1 cellular context compared by ENCODE assay signal in the genomic region with DNA sequence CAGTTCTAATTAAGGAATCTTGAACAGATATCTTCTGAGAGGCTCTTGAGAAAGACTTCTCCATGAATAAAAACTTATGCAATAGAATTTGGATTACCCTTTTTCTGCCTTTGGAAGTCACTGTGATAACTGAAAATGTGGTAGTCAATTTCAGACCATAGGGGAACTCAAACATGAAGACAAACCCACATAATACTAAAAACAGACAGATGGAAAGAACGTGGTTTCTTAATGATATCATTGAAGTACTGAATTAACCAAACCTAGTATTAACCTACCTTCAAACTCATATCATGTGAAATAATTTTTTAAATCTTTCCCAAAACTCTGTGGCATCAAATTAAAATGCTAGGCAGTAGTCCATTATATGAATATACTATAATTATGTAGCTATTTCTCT.
A peak's percentile ranks its signal among the peaks of the same experiment; 100 is the strongest.
TF ChIP-seq lines count a peak whose summit lies in the region.

No MANE protein-coding gene starts in this region.

TF ChIP-seq in GM12878, 131 proteins besides CTCF, POLR2A, EP300 and RAD21 (continued from another document):
- TF ChIP-seq, protein P1, sequence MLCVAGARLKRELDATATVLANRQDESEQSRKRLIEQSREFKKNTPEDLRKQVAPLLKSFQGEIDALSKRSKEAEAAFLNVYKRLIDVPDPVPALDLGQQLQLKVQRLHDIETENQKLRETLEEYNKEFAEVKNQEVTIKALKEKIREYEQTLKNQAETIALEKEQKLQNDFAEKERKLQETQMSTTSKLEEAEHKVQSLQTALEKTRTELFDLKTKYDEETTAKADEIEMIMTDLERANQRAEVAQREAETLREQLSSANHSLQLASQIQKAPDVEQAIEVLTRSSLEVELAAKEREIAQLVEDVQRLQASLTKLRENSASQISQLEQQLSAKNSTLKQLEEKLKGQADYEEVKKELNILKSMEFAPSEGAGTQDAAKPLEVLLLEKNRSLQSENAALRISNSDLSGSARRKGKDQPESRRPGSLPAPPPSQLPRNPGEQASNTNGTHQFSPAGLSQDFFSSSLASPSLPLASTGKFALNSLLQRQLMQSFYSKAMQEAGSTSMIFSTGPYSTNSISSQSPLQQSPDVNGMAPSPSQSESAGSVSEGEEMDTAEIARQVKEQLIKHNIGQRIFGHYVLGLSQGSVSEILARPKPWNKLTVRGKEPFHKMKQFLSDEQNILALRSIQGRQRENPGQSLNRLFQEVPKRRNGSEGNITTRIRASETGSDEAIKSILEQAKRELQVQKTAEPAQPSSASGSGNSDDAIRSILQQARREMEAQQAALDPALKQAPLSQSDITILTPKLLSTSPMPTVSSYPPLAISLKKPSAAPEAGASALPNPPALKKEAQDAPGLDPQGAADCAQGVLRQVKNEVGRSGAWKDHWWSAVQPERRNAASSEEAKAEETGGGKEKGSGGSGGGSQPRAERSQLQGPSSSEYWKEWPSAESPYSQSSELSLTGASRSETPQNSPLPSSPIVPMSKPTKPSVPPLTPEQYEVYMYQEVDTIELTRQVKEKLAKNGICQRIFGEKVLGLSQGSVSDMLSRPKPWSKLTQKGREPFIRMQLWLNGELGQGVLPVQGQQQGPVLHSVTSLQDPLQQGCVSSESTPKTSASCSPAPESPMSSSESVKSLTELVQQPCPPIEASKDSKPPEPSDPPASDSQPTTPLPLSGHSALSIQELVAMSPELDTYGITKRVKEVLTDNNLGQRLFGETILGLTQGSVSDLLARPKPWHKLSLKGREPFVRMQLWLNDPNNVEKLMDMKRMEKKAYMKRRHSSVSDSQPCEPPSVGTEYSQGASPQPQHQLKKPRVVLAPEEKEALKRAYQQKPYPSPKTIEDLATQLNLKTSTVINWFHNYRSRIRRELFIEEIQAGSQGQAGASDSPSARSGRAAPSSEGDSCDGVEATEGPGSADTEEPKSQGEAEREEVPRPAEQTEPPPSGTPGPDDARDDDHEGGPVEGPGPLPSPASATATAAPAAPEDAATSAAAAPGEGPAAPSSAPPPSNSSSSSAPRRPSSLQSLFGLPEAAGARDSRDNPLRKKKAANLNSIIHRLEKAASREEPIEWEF (IDR thresholded peaks at IDR 0.05; ENCODE audit: insufficient replicate concordance, low read depth, low read length): no peak
- no peak for TF ChIP-seq CBX5 (IDR thresholded peaks at IDR 0.05; ENCODE audit: low read depth)
- no peak for TF ChIP-seq BACH1 (IDR thresholded peaks at IDR 0.05; ENCODE audit: borderline replicate concordance)
- TF ChIP-seq YY1 (IDR thresholded peaks at IDR 0.05; ENCODE audit: low read depth, low read length): no peak
- TF ChIP-seq FOXK2 (IDR thresholded peaks at IDR 0.05): no peak
- TF ChIP-seq IKZF1 (conservative IDR thresholded peaks at IDR 0.05): no peak
- no peak for TF ChIP-seq SRF (IDR thresholded peaks at IDR 0.05; ENCODE audit: low read depth in 2 of 2, low read length in 2 of 2)
- TF ChIP-seq, protein P2, sequence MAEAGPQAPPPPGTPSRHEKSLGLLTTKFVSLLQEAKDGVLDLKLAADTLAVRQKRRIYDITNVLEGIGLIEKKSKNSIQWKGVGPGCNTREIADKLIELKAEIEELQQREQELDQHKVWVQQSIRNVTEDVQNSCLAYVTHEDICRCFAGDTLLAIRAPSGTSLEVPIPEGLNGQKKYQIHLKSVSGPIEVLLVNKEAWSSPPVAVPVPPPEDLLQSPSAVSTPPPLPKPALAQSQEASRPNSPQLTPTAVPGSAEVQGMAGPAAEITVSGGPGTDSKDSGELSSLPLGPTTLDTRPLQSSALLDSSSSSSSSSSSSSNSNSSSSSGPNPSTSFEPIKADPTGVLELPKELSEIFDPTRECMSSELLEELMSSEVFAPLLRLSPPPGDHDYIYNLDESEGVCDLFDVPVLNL (IDR thresholded peaks at IDR 0.05; ENCODE audit: low read depth, low read length): no peak
- TF ChIP-seq, protein P3, sequence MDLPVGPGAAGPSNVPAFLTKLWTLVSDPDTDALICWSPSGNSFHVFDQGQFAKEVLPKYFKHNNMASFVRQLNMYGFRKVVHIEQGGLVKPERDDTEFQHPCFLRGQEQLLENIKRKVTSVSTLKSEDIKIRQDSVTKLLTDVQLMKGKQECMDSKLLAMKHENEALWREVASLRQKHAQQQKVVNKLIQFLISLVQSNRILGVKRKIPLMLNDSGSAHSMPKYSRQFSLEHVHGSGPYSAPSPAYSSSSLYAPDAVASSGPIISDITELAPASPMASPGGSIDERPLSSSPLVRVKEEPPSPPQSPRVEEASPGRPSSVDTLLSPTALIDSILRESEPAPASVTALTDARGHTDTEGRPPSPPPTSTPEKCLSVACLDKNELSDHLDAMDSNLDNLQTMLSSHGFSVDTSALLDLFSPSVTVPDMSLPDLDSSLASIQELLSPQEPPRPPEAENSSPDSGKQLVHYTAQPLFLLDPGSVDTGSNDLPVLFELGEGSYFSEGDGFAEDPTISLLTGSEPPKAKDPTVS (IDR thresholded peaks at IDR 0.05; ENCODE audit: low read depth, low read length): no peak
- peak; percentile 82 for TF ChIP-seq ZNF24 (IDR thresholded peaks at IDR 0.05)
- no peak for TF ChIP-seq RELB (IDR thresholded peaks at IDR 0.05; ENCODE audit: low read depth)
- TF ChIP-seq, protein P4, sequence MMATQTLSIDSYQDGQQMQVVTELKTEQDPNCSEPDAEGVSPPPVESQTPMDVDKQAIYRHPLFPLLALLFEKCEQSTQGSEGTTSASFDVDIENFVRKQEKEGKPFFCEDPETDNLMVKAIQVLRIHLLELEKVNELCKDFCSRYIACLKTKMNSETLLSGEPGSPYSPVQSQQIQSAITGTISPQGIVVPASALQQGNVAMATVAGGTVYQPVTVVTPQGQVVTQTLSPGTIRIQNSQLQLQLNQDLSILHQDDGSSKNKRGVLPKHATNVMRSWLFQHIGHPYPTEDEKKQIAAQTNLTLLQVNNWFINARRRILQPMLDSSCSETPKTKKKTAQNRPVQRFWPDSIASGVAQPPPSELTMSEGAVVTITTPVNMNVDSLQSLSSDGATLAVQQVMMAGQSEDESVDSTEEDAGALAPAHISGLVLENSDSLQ (IDR thresholded peaks at IDR 0.05): no peak
- TF ChIP-seq RCOR1 (conservative IDR thresholded peaks at IDR 0.05; ENCODE audit: low read depth, low read length): no peak
- TF ChIP-seq SUPT20H (IDR thresholded peaks at IDR 0.05; ENCODE audit: borderline replicate concordance, control insufficient read depth, low read depth, low read length): no peak
- TF ChIP-seq MYC (IDR thresholded peaks at IDR 0.05; ENCODE audit: insufficient read depth, insufficient read length, insufficient replicate concordance, low read length, severe bottlenecking): no peak
- TF ChIP-seq CEBPB (IDR thresholded peaks at IDR 0.05; ENCODE audit: borderline replicate concordance in 1 of 2, low read depth in 2 of 2, low read length in 2 of 2): no peak
- TF ChIP-seq MAX (IDR thresholded peaks at IDR 0.05; ENCODE audit: low read depth, low read length): no peak
- peak; percentile 70 for TF ChIP-seq JUNB (IDR thresholded peaks at IDR 0.05)
- TF ChIP-seq KAT2A (conservative IDR thresholded peaks at IDR 0.05; ENCODE audit: control insufficient read depth, low read depth, low read length): no peak
TF ChIP-seq in GM12878: peak in this region for 12.
